ENCODE assay signal across 23 cellular contexts in the genomic region with DNA sequence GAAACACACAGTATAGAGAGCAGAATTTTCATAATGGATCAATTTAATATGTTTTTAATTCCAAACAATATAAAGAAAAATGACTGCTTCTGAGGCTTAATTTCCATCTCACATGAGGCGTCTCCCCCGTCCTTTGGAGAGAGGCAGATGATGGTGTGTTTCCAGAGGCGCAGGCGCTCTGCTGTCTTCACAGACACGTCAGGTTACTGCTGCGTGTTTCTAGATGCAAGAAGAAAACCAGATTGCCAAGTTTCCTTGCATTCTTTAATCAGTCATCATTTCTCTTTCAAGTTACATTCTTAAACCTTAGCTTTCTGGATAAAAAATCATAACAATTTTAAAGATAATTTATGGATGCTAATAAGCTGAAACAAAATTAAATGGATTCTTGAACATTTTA.
DNase-seq lines count a peak whose midpoint lies in the region; ATAC-seq lines count a peak whose summit lies in the region.
"Had no signal": no experiment of that assay in that cellular context is flagged by ENCODE, and none has a peak within 500 bp of the region (broad histone marks: within the 10 kb centered on the region; RNA-seq: fewer than 3 reads in every experiment).

No MANE protein-coding gene starts in this region.

- peak; percentile 37 for DNase-seq in amniotic epithelial cell (ENCODE audit: low read depth)
- DNase-seq: 8988T; ACHN; AML-193; BE2C; C1 segment of cervical spinal cord; Caco-2; Calu3; CD4-positive, alpha-beta memory T cell; CD4-positive, alpha-beta T cell; CD4-positive, CD25-positive, alpha-beta regulatory T cell; CD8-positive, alpha-beta memory T cell; CD8-positive, alpha-beta T cell; COR-L47; DMS 273 treated with DMSO at 0.1 percent for 48 hours; DMS153; DMS53; DMS79; DMS79 treated with DMSO at 0.1 percent for 48 hours; DND-41; EL had no signal

- ATAC-seq in GM21717 (IDR thresholded peaks at IDR 0.05; ENCODE audit: unreplicated experiment), result no peak
- ATAC-seq: A549; CD8-positive, alpha-beta T cell had no signal
